8 cellular contexts compared by ENCODE assay signal in genomic region chr16:46673320-46674013, GRCh38. TPM values are rescaled to one million over a fixed set of nuclear protein-coding genes. Genes with fewer than 3 reads are reported as not detected.
DNase-seq lines count a peak whose midpoint lies in the region; ATAC-seq and TF ChIP-seq lines count a peak whose summit lies in the region.

No MANE protein-coding gene starts in this region.

- no peaks in the 10 kb centered on the region for H3K4me1 Mint-ChIP-seq in activated T-helper 17 cell treated with anti-CD3 and anti-CD28 coated beads, Interleukin-2, amount 50 U/mL, for 72 hours

- H4K20me1 ChIP-seq in OCI-LY3 (ENCODE audit: insufficient read depth, low read length) = no peaks in the 10 kb centered on the region

- H3K36me3 ChIP-seq in OCI-LY3 (replicated peaks; ENCODE audit: low read depth, low read length) (peaks cover 11% of the 10 kb centered on the region), prostate gland (peaks cover under 1 to 3% of the 10 kb centered on the region in 2 donors)

- no peak overlapping the region for H3K4me2 ChIP-seq in OCI-LY3 (ENCODE audit: low read length)

- 59% methylated on average over 6 of the region's 6 CpGs for WGBS in prostate gland

- no peaks in the 10 kb centered on the region for H3K27me3 Mint-ChIP-seq in activated T-helper 17 cell treated with anti-CD3 and anti-CD28 coated beads, Interleukin-2, amount 50 U/mL, for 72 hours

- no peak for TF ChIP-seq POLR2A in prostate gland (IDR thresholded peaks at IDR 0.05)

- H3K9ac ChIP-seq in OCI-LY3 (ENCODE audit: low read length) = no peak overlapping the region

- peak; percentile 88 for ATAC-seq in GM21360 (IDR thresholded peaks at IDR 0.05; ENCODE audit: unreplicated experiment)
- peak; percentile 88 for ATAC-seq in activated T-helper 17 cell treated with anti-CD3 and anti-CD28 coated beads, Interleukin-2, amount 50 U/mL, for 72 hours (replicated peaks)

- peaks cover 100% of the 10 kb centered on the region for H3K36me3 Mint-ChIP-seq in activated T-helper 17 cell treated with anti-CD3 and anti-CD28 coated beads, Interleukin-2, amount 50 U/mL, for 72 hours (ENCODE audit: low read depth)

- intact Hi-C loops in prostate gland (cut with DNase I) = no loop called here

- H3K27ac Mint-ChIP-seq in activated T-helper 17 cell treated with anti-CD3 and anti-CD28 coated beads, Interleukin-2, amount 50 U/mL, for 72 hours = no peak overlapping the region

- H3K4me3 ChIP-seq in OCI-LY3 (ENCODE audit: low read length) = no peak overlapping the region
- no peak overlapping the region for H3K4me3 ChIP-seq in prostate gland

- TF ChIP-seq CTCF in OCI-LY3 (IDR thresholded peaks at IDR 0.05; ENCODE audit: low read depth, low read length) (peak; percentile 93), prostate gland (IDR thresholded peaks at IDR 0.05) (peak; percentile 22 to 71 (median 63))

- in situ Hi-C loops in Caki2 (cut with HindIII; ENCODE audit: low pct_unique_long_range_greater_than_20kb, low sequenced_read_pairs) = no loop called here

- no peaks in the 10 kb centered on the region for H3K79me2 ChIP-seq in OCI-LY3 (ENCODE audit: low read length)

- H2AFZ ChIP-seq in OCI-LY3 (ENCODE audit: low read depth, low read length) = no peak overlapping the region

- H3K9me3 ChIP-seq in OCI-LY3 (ENCODE audit: insufficient read depth, low read length) (no peaks in the 10 kb centered on the region), prostate gland (no peaks in the 10 kb centered on the region)

- H3K4me1 ChIP-seq in OCI-LY3 (ENCODE audit: low read length) = no peaks in the 10 kb centered on the region
- no peaks in the 10 kb centered on the region for H3K4me1 ChIP-seq in prostate gland (replicated peaks)

- H3K27me3 ChIP-seq in OCI-LY3 (ENCODE audit: low read depth, low read length) (no peaks in the 10 kb centered on the region), prostate gland (replicated peaks; ENCODE audit: insufficient read depth) (no peaks in the 10 kb centered on the region)

- H3K9me3 Mint-ChIP-seq in activated T-helper 17 cell treated with anti-CD3 and anti-CD28 coated beads, Interleukin-2, amount 50 U/mL, for 72 hours = no peaks in the 10 kb centered on the region

- no peak overlapping the region for H3K4me3 Mint-ChIP-seq in activated T-helper 17 cell treated with anti-CD3 and anti-CD28 coated beads, Interleukin-2, amount 50 U/mL, for 72 hours

- DNase-seq in Caki2 (ENCODE audit: low read depth) (peak; percentile 25), HuH-7 (ENCODE audit: low spot score) (peak; percentile 47), globus pallidus (ENCODE audit: low spot score) (peak; percentile 38), prostate gland (ENCODE audit: low spot score) (peak; percentile 25), cortex of kidney (lab: John Stamatoyannopoulos, UW) (no peak)

- H3K27ac ChIP-seq in OCI-LY3 (ENCODE audit: low read length) = no peak overlapping the region
- H3K27ac ChIP-seq in prostate gland = no peak overlapping the region

RNA-seq across cellular contexts. Expression of gene VPS35, which starts 15.5 kb away (rescaled TPM):
- total RNA-seq in Caki2 (2014; rRNA removed; shearing (Covaris generic); ENCODE audit: low replicate concordance) = 73.5 and 80.3 TPM in 2 replicates
- 100 to 1,000 TPM in 1 of 2 donors, 10 to 100 TPM in 1; 74.2 to 105 TPM for total RNA-seq in activated T-helper 17 cell treated with anti-CD3 and anti-CD28 coated beads, Interleukin-2, amount 50 U/mL, for 72 hours
- 100 to 1,000 TPM in 1 of 2 donors, 10 to 100 TPM in 1; 99.1 to 107 TPM for total RNA-seq in prostate gland

RNA-seq across cellular contexts. Expression of gene ORC6, which starts 16.0 kb away (rescaled TPM):
- 13.8 and 19.6 TPM in 2 replicates for total RNA-seq in Caki2 (2014; rRNA removed; shearing (Covaris generic); ENCODE audit: low replicate concordance)
- 10 to 100 TPM; 30.9 to 53.7 TPM for total RNA-seq in activated T-helper 17 cell treated with anti-CD3 and anti-CD28 coated beads, Interleukin-2, amount 50 U/mL, for 72 hours
- total RNA-seq in prostate gland = 10 to 100 TPM in 1 of 2 donors, 1 to 10 TPM in 1; 1.4 to 16.8 TPM

RNA-seq across cellular contexts. Expression of gene SHCBP1, which starts 52.3 kb away (rescaled TPM):
- total RNA-seq in Caki2 (2014; rRNA removed; shearing (Covaris generic); ENCODE audit: low replicate concordance) = 10.3 and 11.9 TPM in 2 replicates
- 10 to 100 TPM; 28.3 to 55.5 TPM for total RNA-seq in activated T-helper 17 cell treated with anti-CD3 and anti-CD28 coated beads, Interleukin-2, amount 50 U/mL, for 72 hours
- total RNA-seq in prostate gland = 1 to 10 TPM in 1 of 2 donors, under 1 TPM in 1; 0.77 to 5.6 TPM
